22 cellular contexts compared by ENCODE assay signal in genomic region chr19:49986354-49986753, GRCh38. TPM values are rescaled to one million over a fixed set of nuclear protein-coding genes. Genes with fewer than 3 reads are reported as not detected.
"Had no signal": no experiment of that assay in that cellular context is flagged by ENCODE, and none has a peak within 500 bp of the region (broad histone marks: within the 10 kb centered on the region; RNA-seq: fewer than 3 reads in every experiment).

No MANE protein-coding gene starts in this region.

- H3K27ac Mint-ChIP-seq: activated B cell treated with CpG ODN at 0.5 μM for 24 hours; activated CD8-positive, alpha-beta T cell treated with anti-CD3 and anti-CD28 coated beads for 36 hours; activated naive CD4-positive, alpha-beta T cell treated with anti-CD3 and anti-CD28 coated beads for 36 hours; activated naive CD8-positive, alpha-beta T cell treated with anti-CD3 and anti-CD28 coated beads, Interleukin-2, amount 10 ng/mL, durations not matched to agents 7 days and 5 days; activated T-helper 17 cell treated with anti-CD3 and anti-CD28 coated beads, Interleukin-2, amount 50 U/mL, for 72 hours had no signal

- FAIRE-seq: astrocyte, colon, endometrium, TTC549 had no signal

- DNase-seq: cortex of kidney, foreskin melanocyte, WERI-Rb-1 had no signal

- H3K36me3 ChIP-seq: WERI-Rb-1 had no signal

- H3K4me3 Mint-ChIP-seq: activated B cell treated with CpG ODN at 0.5 μM for 24 hours; activated CD8-positive, alpha-beta T cell treated with anti-CD3 and anti-CD28 coated beads for 36 hours; activated naive CD4-positive, alpha-beta T cell treated with anti-CD3 and anti-CD28 coated beads for 36 hours; activated naive CD8-positive, alpha-beta T cell treated with anti-CD3 and anti-CD28 coated beads, Interleukin-2, amount 10 ng/mL, durations not matched to agents 7 days and 5 days; activated T-cell treated with anti-CD3 and anti-CD28 coated beads, Interleukin-2, amount 50 U/mL, for 4 hours; activated T-helper 17 cell treated with anti-CD3 and anti-CD28 coated beads, Interleukin-2, amount 50 U/mL, for 72 hours had no signal

- H3K27me3 ChIP-seq: brain microvascular endothelial cell, esophagus squamous epithelium, gastroesophageal sphincter had no signal

- H3K4me3 ChIP-seq: esophagus squamous epithelium, gastroesophageal sphincter had no signal

- H3K27me3 Mint-ChIP-seq: activated B cell treated with CpG ODN at 0.5 μM for 24 hours; activated CD8-positive, alpha-beta T cell treated with anti-CD3 and anti-CD28 coated beads for 36 hours; activated naive CD8-positive, alpha-beta T cell treated with anti-CD3 and anti-CD28 coated beads, Interleukin-2, amount 10 ng/mL, durations not matched to agents 7 days and 5 days; activated T-helper 17 cell treated with anti-CD3 and anti-CD28 coated beads, Interleukin-2, amount 50 U/mL, for 72 hours had no signal

- H3K9me3 Mint-ChIP-seq: activated CD8-positive, alpha-beta T cell treated with anti-CD3 and anti-CD28 coated beads for 36 hours; activated naive CD4-positive, alpha-beta T cell treated with anti-CD3 and anti-CD28 coated beads for 36 hours; activated naive CD4-positive, alpha-beta T cell treated with anti-CD3 and anti-CD28 coated beads, Interleukin-2, amount 50 U/mL, for 72 hours; activated naive CD8-positive, alpha-beta T cell treated with anti-CD3 and anti-CD28 coated beads, Interleukin-2, amount 10 ng/mL, durations not matched to agents 7 days and 5 days; activated T-cell treated with anti-CD3 and anti-CD28 coated beads, Interleukin-2, amount 50 U/mL, for 4 hours; activated T-helper 17 cell treated with anti-CD3 and anti-CD28 coated beads, Interleukin-2, amount 50 U/mL, for 72 hours had no signal

RNA-seq across cellular contexts. Expression of gene SIGLEC11, which starts 25.4 kb away (rescaled TPM):
- total RNA-seq: activated B cell treated with CpG ODN at 0.5 μM for 24 hours; activated CD8-positive, alpha-beta T cell treated with anti-CD3 and anti-CD28 coated beads for 36 hours; activated naive CD4-positive, alpha-beta T cell treated with anti-CD3 and anti-CD28 coated beads for 36 hours; activated naive CD4-positive, alpha-beta T cell treated with anti-CD3 and anti-CD28 coated beads, Interleukin-2, amount 50 U/mL, for 72 hours; activated naive CD8-positive, alpha-beta T cell treated with anti-CD3 and anti-CD28 coated beads, Interleukin-2, amount 10 ng/mL, durations not matched to agents 7 days and 5 days; activated T-cell treated with anti-CD3 and anti-CD28 coated beads, Interleukin-2, amount 50 U/mL, for 4 hours; activated T-helper 17 cell treated with anti-CD3 and anti-CD28 coated beads, Interleukin-2, amount 50 U/mL, for 72 hours; astrocyte; chondrocyte; dermis blood vessel endothelial cell; endothelial cell of umbilical vein; fibroblast of lung; fibroblast of villous mesenchyme had no signal
- polyA plus RNA-seq: endothelial cell of umbilical vein, fibroblast of lung had no signal
